In genomic region chr4:141571368-141571767, GRCh38 we compare ENCODE assay signal across 2 cellular contexts.
A peak's percentile ranks its signal among the peaks of the same experiment; 100 is the strongest.
TF ChIP-seq lines count a peak whose summit lies in the region.

No MANE protein-coding gene starts in this region.

TF ChIP-seq in IMR-90, 13 proteins besides CTCF, POLR2A, EP300 and RAD21:
- TF ChIP-seq USF2 (IDR thresholded peaks at IDR 0.05; ENCODE audit: low read depth, low read length) (no peak), RCOR1 (IDR thresholded peaks at IDR 0.05; ENCODE audit: insufficient replicate concordance, low read length) (no peak), CEBPB (IDR thresholded peaks at IDR 0.05; ENCODE audit: low read depth, low read length) (no peak), MAZ (IDR thresholded peaks at IDR 0.05; ENCODE audit: borderline replicate concordance, low read depth, low read length) (no peak), CHD1 (IDR thresholded peaks at IDR 0.05; ENCODE audit: low read depth, low read length) (no peak), MXI1 (IDR thresholded peaks at IDR 0.05; ENCODE audit: borderline replicate concordance, low read depth, low read length) (no peak), BHLHE40 (IDR thresholded peaks at IDR 0.05; ENCODE audit: low read depth, low read length) (no peak), RFX5 (IDR thresholded peaks at IDR 0.05; ENCODE audit: low read depth, low read length) (no peak), SMC3 (IDR thresholded peaks at IDR 0.05; ENCODE audit: low read depth, low read length) (no peak), NFE2L2 (IDR thresholded peaks at IDR 0.05; ENCODE audit: low read depth, low read length) (no peak), FOS (IDR thresholded peaks at IDR 0.05; ENCODE audit: low read depth, low read length) (no peak), MAFK (IDR thresholded peaks at IDR 0.05; ENCODE audit: low read depth, low read length) (no peak)
- TF ChIP-seq, protein P1, sequence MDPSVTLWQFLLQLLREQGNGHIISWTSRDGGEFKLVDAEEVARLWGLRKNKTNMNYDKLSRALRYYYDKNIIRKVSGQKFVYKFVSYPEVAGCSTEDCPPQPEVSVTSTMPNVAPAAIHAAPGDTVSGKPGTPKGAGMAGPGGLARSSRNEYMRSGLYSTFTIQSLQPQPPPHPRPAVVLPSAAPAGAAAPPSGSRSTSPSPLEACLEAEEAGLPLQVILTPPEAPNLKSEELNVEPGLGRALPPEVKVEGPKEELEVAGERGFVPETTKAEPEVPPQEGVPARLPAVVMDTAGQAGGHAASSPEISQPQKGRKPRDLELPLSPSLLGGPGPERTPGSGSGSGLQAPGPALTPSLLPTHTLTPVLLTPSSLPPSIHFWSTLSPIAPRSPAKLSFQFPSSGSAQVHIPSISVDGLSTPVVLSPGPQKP (IDR thresholded peaks at IDR 0.05; ENCODE audit: borderline replicate concordance, low read depth, low read length) = no peak

TF ChIP-seq in K562, 482 proteins besides CTCF, POLR2A, EP300 and RAD21 (continued from another document):
- TF ChIP-seq ZNF511 (CRISPR knock-in tag; IDR thresholded peaks at IDR 0.05) (no peak), RUNX1 (IDR thresholded peaks at IDR 0.05; ENCODE audit: low read depth) (no peak), NFIX (CRISPR knock-in tag; IDR thresholded peaks at IDR 0.05; ENCODE audit: low read depth) (peak; percentile 77), NFIC (IDR thresholded peaks at IDR 0.05) (peak; percentile 93), HINFP (tag; conservative IDR thresholded peaks at IDR 0.05; ENCODE audit: low read depth) (no peak), ZNF232 (CRISPR knock-in tag; IDR thresholded peaks at IDR 0.05) (no peak)
